In genomic region chr2:27833931-27834330, GRCh38 we compare ENCODE assay signal across 1 cellular context.
TF ChIP-seq lines count a peak whose summit lies in the region.

No MANE protein-coding gene starts in this region.

TF ChIP-seq in SK-N-SH, 30 proteins besides CTCF, POLR2A, EP300 and RAD21 (continued from another document):
- TF ChIP-seq TEAD4 (IDR thresholded peaks at IDR 0.05; ENCODE audit: borderline replicate concordance, insufficient read depth): no peak
- TF ChIP-seq PBX3 (IDR thresholded peaks at IDR 0.05): no peak
- TF ChIP-seq RFX5 (IDR thresholded peaks at IDR 0.05; ENCODE audit: low read length): no peak
- TF ChIP-seq, protein P1, sequence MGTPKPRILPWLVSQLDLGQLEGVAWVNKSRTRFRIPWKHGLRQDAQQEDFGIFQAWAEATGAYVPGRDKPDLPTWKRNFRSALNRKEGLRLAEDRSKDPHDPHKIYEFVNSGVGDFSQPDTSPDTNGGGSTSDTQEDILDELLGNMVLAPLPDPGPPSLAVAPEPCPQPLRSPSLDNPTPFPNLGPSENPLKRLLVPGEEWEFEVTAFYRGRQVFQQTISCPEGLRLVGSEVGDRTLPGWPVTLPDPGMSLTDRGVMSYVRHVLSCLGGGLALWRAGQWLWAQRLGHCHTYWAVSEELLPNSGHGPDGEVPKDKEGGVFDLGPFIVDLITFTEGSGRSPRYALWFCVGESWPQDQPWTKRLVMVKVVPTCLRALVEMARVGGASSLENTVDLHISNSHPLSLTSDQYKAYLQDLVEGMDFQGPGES (IDR thresholded peaks at IDR 0.05; ENCODE audit: low read depth, low read length): no peak
- TF ChIP-seq TAF1 (IDR thresholded peaks at IDR 0.05; ENCODE audit: borderline replicate concordance, low read depth, low read length): no peak
- no peak for TF ChIP-seq GABPA (IDR thresholded peaks at IDR 0.05; ENCODE audit: low read depth)
- TF ChIP-seq SMC3 (IDR thresholded peaks at IDR 0.05; ENCODE audit: low read depth, low read length): no peak
- no peak for TF ChIP-seq CHD2 (IDR thresholded peaks at IDR 0.05; ENCODE audit: low read length, partially characterized antibody)
